ENCODE assay signal across 23 cellular contexts in genomic region chr5:89045216-89045615, GRCh38.
"Had no signal": no experiment of that assay in that cellular context is flagged by ENCODE, and none has a peak within 500 bp of the region (broad histone marks: within the 10 kb centered on the region; RNA-seq: fewer than 3 reads in every experiment).

No MANE protein-coding gene starts in this region.

- H3K4me3 ChIP-seq: colonic mucosa, esophagus muscularis mucosa, gastrocnemius medialis, heart right ventricle, left lung, lower lobe of right lung had no signal

- H3K27ac Mint-ChIP-seq: dendritic cell treated with granulocyte-macrophage colony-stimulating factor and Interleukin-4, amounts not matched to agents 40 ng/mL and 50 ng/mL, for 4 days; effector memory CD8-positive, alpha-beta T cell; endodermal cell; memory B cell; naive thymus-derived CD4-positive, alpha-beta T cell had no signal

- FAIRE-seq: endometrium, islet of Langerhans, keratinocyte had no signal

- H3K27me3 ChIP-seq: colonic mucosa, esophagus muscularis mucosa, gastrocnemius medialis, heart right ventricle, left lung had no signal

- H3K9me3 ChIP-seq: colonic mucosa, gastrocnemius medialis had no signal

- DNase-seq: colonic mucosa; cortex of kidney; effector CD8-positive, alpha-beta T cell; effector memory CD8-positive, alpha-beta T cell; endodermal cell; gastrocnemius medialis; glutamatergic neuron; head of caudate nucleus; heart right ventricle; hippocampal formation; left cardiac atrium; left lung; left ventricle myocardium superior; lower lobe of right lung; mesendoderm; midbrain; naive thymus-derived CD4-positive, alpha-beta T cell had no signal

- ATAC-seq: effector memory CD8-positive, alpha-beta T cell; gastrocnemius medialis; heart right ventricle; left cardiac atrium; left lung; left ventricle myocardium superior; lower lobe of right lung; naive thymus-derived CD4-positive, alpha-beta T cell had no signal

- H3K4me1 ChIP-seq: colonic mucosa, left lung, lower lobe of right lung had no signal

- H3K27me3 Mint-ChIP-seq: dendritic cell treated with granulocyte-macrophage colony-stimulating factor and Interleukin-4, amounts not matched to agents 40 ng/mL and 50 ng/mL, for 4 days; effector memory CD8-positive, alpha-beta T cell; memory B cell; naive thymus-derived CD4-positive, alpha-beta T cell had no signal

- H3K27ac ChIP-seq: colonic mucosa, esophagus muscularis mucosa, gastrocnemius medialis, heart right ventricle, left lung, lower lobe of right lung had no signal

- H3K9me3 Mint-ChIP-seq: memory B cell had no signal

- H3K36me3 ChIP-seq: colonic mucosa, esophagus muscularis mucosa, gastrocnemius medialis, heart right ventricle, left lung, lower lobe of right lung had no signal

- H3K4me3 Mint-ChIP-seq: dendritic cell treated with granulocyte-macrophage colony-stimulating factor and Interleukin-4, amounts not matched to agents 40 ng/mL and 50 ng/mL, for 4 days; effector memory CD8-positive, alpha-beta T cell; endodermal cell; memory B cell; naive thymus-derived CD4-positive, alpha-beta T cell had no signal
